In genomic region chr16:27921134-27921533, GRCh38 we compare ENCODE assay signal across 16 cellular contexts.
"Had no signal": no experiment of that assay in that cellular context is flagged by ENCODE, and none has a peak within 500 bp of the region (broad histone marks: within the 10 kb centered on the region; RNA-seq: fewer than 3 reads in every experiment).

No MANE protein-coding gene starts in this region.

- H3K4me1 ChIP-seq: breast epithelium had no signal

- H3K4me1 Mint-ChIP-seq: activated CD4-positive, alpha-beta T cell treated with anti-CD3 and anti-CD28 coated beads, Interleukin-2, amount 10 ng/mL, durations not matched to agents 7 days and 5 days; activated naive CD8-positive, alpha-beta T cell treated with anti-CD3 and anti-CD28 coated beads for 36 hours; T-cell had no signal

- H3K36me3 ChIP-seq: breast epithelium had no signal

- H3K4me3 Mint-ChIP-seq: activated CD4-positive, alpha-beta memory T cell treated with anti-CD3 and anti-CD28 coated beads for 36 hours; activated CD4-positive, alpha-beta T cell treated with anti-CD3 and anti-CD28 coated beads, Interleukin-2, amount 10 ng/mL, durations not matched to agents 7 days and 5 days; activated naive CD8-positive, alpha-beta T cell treated with anti-CD3 and anti-CD28 coated beads for 36 hours; activated T-cell treated with anti-CD3 and anti-CD28 coated beads, Interleukin-2, amount 50 U/mL, for 4 hours; T-cell had no signal

- FAIRE-seq: TTC549 had no signal

- DNase-seq: activated CD4-positive, alpha-beta memory T cell treated with anti-CD3 and anti-CD28 coated beads for 36 hours; activated CD4-positive, alpha-beta T cell treated with anti-CD3 and anti-CD28 coated beads, Interleukin-2, amount 10 ng/mL, durations not matched to agents 7 days and 5 days; activated CD4-positive, CD25-positive, alpha-beta regulatory T cell; activated CD8-positive, alpha-beta memory T cell treated with anti-CD3 and anti-CD28 coated beads for 24 hours; activated effector memory CD4-positive, alpha-beta T cell treated with anti-CD3 and anti-CD28 coated beads, Interleukin-2, amount 50 U/mL, for 16 hours; activated naive CD4-positive, alpha-beta T cell treated with Interleukin-2 at 50 U/mL for 16 hours; activated naive CD8-positive, alpha-beta T cell treated with anti-CD3 and anti-CD28 coated beads for 36 hours; activated T-cell treated with anti-CD3 and anti-CD28 coated beads, Interleukin-2, amount 50 U/mL, for 4 hours; Karpas-422; NCI-H446 treated with DMSO at 0.1 percent for 48 hours; T-cell; T-helper 2 cell; T1000 had no signal

- H3K9me3 ChIP-seq: breast epithelium had no signal

- H3K27ac ChIP-seq: breast epithelium, PC-9 had no signal

- H2AFZ ChIP-seq: PC-9 had no signal

- H3K9me3 Mint-ChIP-seq: activated CD4-positive, alpha-beta memory T cell treated with anti-CD3 and anti-CD28 coated beads for 36 hours; activated CD4-positive, alpha-beta T cell treated with anti-CD3 and anti-CD28 coated beads, Interleukin-2, amount 10 ng/mL, durations not matched to agents 7 days and 5 days; activated naive CD8-positive, alpha-beta T cell treated with anti-CD3 and anti-CD28 coated beads for 36 hours; activated T-cell treated with anti-CD3 and anti-CD28 coated beads, Interleukin-2, amount 50 U/mL, for 4 hours; T-cell had no signal

- H3K27ac Mint-ChIP-seq: activated CD4-positive, alpha-beta memory T cell treated with anti-CD3 and anti-CD28 coated beads for 36 hours; activated CD4-positive, alpha-beta T cell treated with anti-CD3 and anti-CD28 coated beads, Interleukin-2, amount 10 ng/mL, durations not matched to agents 7 days and 5 days; activated naive CD8-positive, alpha-beta T cell treated with anti-CD3 and anti-CD28 coated beads for 36 hours; T-cell had no signal

- H3K36me3 Mint-ChIP-seq: activated CD4-positive, alpha-beta memory T cell treated with anti-CD3 and anti-CD28 coated beads for 36 hours; activated naive CD8-positive, alpha-beta T cell treated with anti-CD3 and anti-CD28 coated beads for 36 hours; T-cell had no signal

- H3K4me3 ChIP-seq: breast epithelium, PC-9 had no signal

- ATAC-seq: activated T-cell treated with anti-CD3 and anti-CD28 coated beads, Interleukin-2, amount 50 U/mL, for 4 hours; T-cell had no signal

- H3K4me2 ChIP-seq: PC-9 had no signal
